In genomic region chr1:16725439-16726245, GRCh38 we compare ENCODE assay signal across 2 cellular contexts.
TF ChIP-seq lines count a peak whose summit lies in the region.

No MANE protein-coding gene starts in this region.

TF ChIP-seq in HEK293, 187 proteins besides CTCF, POLR2A, EP300 and RAD21:
- 0 out of 2 replicates have a peak, but pooled peaks have one; percentile 11 for TF ChIP-seq ZNF513 (tag by site-specific recombination; IDR thresholded peaks at IDR 0.05)
- TF ChIP-seq ZNF174 (tag by site-specific recombination; IDR thresholded peaks at IDR 0.05): 0 out of 2 replicates have a peak, but pooled peaks have one; percentile 13

TF ChIP-seq in K562, 482 proteins besides CTCF, POLR2A, EP300 and RAD21:
- TF ChIP-seq ZC3H11A (IDR thresholded peaks at IDR 0.05; ENCODE audit: low read depth, low read length) (0 out of 2 replicates have a peak, but pooled peaks have one; percentile 48), TSC22D4 (tag; IDR thresholded peaks at IDR 0.05) (peak; percentile 79; the same call in 1 of the 2 replicates), MTF1 (CRISPR knock-in tag; IDR thresholded peaks at IDR 0.05; ENCODE audit: borderline replicate concordance) (0 out of 2 replicates have a peak, but pooled peaks have one; percentile 58), TBP (optimal IDR thresholded peaks at IDR 0.05; ENCODE audit: low read depth, low read length) (peak; percentile 25), HNRNPUL1 (IDR thresholded peaks at IDR 0.05; ENCODE audit: low read length) (0 out of 2 replicates have a peak, but pooled peaks have one; percentile 50), ZNF318 (IDR thresholded peaks at IDR 0.05; ENCODE audit: borderline replicate concordance in 1 of 2, low read depth in 1 of 2) (peak in 1 of 2 experiments; percentile 82; a peak in 1 of 4 replicates), MCM7 (IDR thresholded peaks at IDR 0.05) (0 out of 4 replicates have a peak, but pooled peaks of 1 of the 2 experiments have one; percentile 7), PTTG1 (tag; IDR thresholded peaks at IDR 0.05; ENCODE audit: low read depth) (peak; percentile 37; the same call in 1 of the 2 replicates), ELF2 (CRISPR knock-in tag; IDR thresholded peaks at IDR 0.05) (peak; percentile 18; the same call in 1 of the 2 replicates), SMAD3 (CRISPR knock-in tag; conservative IDR thresholded peaks at IDR 0.05) (peak; percentile 81), NFIX (CRISPR knock-in tag; IDR thresholded peaks at IDR 0.05; ENCODE audit: low read depth) (0 out of 2 replicates have a peak, but pooled peaks have one; percentile 5), POLR3A (IDR thresholded peaks at IDR 0.05; ENCODE audit: borderline replicate concordance, extremely low read depth, insufficient read depth, insufficient read length) (peak; percentile 40), PHF8 (IDR thresholded peaks at IDR 0.05; ENCODE audit: borderline replicate concordance, low read length) (0 out of 2 replicates have a peak, but pooled peaks have one; percentile 9), KLF6 (CRISPR knock-in tag; IDR thresholded peaks at IDR 0.05; ENCODE audit: borderline replicate concordance) (peak; percentile 69; the same call in 1 of the 2 replicates), ZNF354B (CRISPR knock-in tag; IDR thresholded peaks at IDR 0.05) (0 out of 2 replicates have a peak, but pooled peaks have one; percentile 12)
- TF ChIP-seq, protein P1, sequence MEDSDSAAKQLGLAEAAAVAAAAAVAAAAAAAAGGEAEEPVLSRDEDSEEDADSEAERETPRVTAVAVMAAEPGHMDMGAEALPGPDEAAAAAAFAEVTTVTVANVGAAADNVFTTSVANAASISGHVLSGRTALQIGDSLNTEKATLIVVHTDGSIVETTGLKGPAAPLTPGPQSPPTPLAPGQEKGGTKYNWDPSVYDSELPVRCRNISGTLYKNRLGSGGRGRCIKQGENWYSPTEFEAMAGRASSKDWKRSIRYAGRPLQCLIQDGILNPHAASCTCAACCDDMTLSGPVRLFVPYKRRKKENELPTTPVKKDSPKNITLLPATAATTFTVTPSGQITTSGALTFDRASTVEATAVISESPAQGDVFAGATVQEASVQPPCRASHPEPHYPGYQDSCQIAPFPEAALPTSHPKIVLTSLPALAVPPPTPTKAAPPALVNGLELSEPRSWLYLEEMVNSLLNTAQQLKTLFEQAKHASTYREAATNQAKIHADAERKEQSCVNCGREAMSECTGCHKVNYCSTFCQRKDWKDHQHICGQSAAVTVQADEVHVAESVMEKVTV (CRISPR knock-in tag; IDR thresholded peaks at IDR 0.05): 0 out of 2 replicates have a peak, but pooled peaks have one; percentile 36
- TF ChIP-seq, protein P2, sequence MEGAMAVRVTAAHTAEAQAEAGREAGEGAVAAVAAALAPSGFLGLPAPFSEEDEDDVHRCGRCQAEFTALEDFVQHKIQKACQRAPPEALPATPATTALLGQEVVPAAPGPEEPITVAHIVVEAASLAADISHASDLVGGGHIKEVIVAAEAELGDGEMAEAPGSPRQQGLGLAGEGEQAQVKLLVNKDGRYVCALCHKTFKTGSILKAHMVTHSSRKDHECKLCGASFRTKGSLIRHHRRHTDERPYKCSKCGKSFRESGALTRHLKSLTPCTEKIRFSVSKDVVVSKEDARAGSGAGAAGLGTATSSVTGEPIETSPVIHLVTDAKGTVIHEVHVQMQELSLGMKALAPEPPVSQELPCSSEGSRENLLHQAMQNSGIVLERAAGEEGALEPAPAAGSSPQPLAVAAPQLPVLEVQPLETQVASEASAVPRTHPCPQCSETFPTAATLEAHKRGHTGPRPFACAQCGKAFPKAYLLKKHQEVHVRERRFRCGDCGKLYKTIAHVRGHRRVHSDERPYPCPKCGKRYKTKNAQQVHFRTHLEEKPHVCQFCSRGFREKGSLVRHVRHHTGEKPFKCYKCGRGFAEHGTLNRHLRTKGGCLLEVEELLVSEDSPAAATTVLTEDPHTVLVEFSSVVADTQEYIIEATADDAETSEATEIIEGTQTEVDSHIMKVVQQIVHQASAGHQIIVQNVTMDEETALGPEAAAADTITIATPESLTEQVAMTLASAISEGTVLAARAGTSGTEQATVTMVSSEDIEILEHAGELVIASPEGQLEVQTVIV (CRISPR knock-in tag; IDR thresholded peaks at IDR 0.05; ENCODE audit: borderline replicate concordance): 0 out of 2 replicates have a peak, but pooled peaks have one; percentile 61
